19 cellular contexts compared by ENCODE assay signal in the genomic region with DNA sequence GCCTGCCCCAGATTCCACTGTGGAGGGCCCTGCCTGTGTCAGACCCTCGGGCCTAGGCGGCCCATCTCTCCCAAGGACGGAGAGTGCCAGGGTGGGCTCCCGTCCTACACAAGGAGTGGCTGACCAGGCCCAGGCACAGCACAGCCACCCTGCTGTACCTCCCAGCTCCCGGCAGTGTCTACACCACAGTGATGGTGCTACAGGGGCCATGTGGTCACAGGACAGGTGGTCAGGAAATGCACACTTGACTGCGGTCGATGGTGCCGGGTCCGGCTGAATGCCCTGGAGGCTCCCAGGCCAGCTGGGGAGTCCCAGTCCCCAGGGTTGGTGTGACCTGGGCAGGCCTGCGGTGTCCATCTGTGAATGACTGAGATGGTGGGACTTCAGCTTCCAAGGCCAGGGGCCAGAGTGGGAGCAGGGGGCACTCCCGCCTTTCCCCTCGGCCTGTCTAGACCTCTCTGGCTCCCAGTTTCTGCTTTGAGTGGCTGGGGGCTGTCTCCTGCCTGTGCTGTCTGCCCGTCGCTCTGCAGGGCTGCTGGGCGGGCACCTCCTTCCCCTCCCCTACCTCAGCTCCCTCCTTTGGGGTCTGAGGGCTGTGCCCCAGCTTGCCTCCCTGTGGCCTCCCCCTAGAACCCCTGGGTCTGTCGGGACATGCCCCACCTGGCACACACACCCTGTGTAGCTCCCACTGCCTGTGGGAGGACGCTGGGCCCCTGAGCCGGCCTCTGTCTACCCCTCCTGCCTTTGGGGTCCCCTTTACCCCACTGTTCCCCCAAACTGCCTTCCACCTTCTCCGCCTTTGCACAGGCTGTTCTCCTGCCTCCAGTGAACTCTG. TPM values are rescaled to one million over a fixed set of nuclear protein-coding genes. Genes with fewer than 3 reads are reported as not detected.
A peak's percentile ranks its signal among the peaks of the same experiment; 100 is the strongest.
DNase-seq lines count a peak whose midpoint lies in the region; ATAC-seq, FAIRE-seq and TF ChIP-seq lines count a peak whose summit lies in the region.
"Had no signal": no experiment of that assay in that cellular context is flagged by ENCODE, and none has a peak within 500 bp of the region (broad histone marks: within the 10 kb centered on the region; RNA-seq: fewer than 3 reads in every experiment).

No MANE protein-coding gene starts in this region.

- no peaks in the 10 kb centered on the region; the same call in 1 of the 2 replicates for H3K79me1 ChIP-seq in H1 (ENCODE audit: low read depth, low read length)

- H3K27ac ChIP-seq in Panc1 (ENCODE audit: low read length) = no peak overlapping the region
- no peak overlapping the region for H3K27ac ChIP-seq in H1 (ENCODE audit: low read depth, low read length)
- H3K27ac ChIP-seq in CD8-positive, alpha-beta memory T cell (ENCODE audit: low read depth, low read length) = no peak overlapping the region
- H3K27ac ChIP-seq: coronary artery, esophagus muscularis mucosa had no signal

- peak in 1 of 2 experiments; percentile 65; a peak in 1 of 3 replicates for TF ChIP-seq POLR2A in H1 (IDR thresholded peaks at IDR 0.05; ENCODE audit: control extremely low read depth in 1 of 2, low read depth in 2 of 2, low read length in 2 of 2)

- in situ Hi-C loops in Panc1 (cut with HindIII; ENCODE audit: low pct_unique_long_range_greater_than_20kb, low sequenced_read_pairs) = no loop called here

- H4K91ac ChIP-seq in H1 (replicated peaks; ENCODE audit: insufficient read length, low read length) = no peak overlapping the region

- peaks cover 0 to 3% of the 10 kb centered on the region in 2 experiments for H4K20me1 ChIP-seq in H1 (replicated peaks in 1 of 2; ENCODE audit: control insufficient read depth in 1 of 2, insufficient read depth in 2 of 2, low read length in 2 of 2)

- H3K4me1 ChIP-seq in Panc1 (ENCODE audit: control insufficient read depth, insufficient read depth, low read length) = no peaks in the 10 kb centered on the region
- peaks cover 0 to 5% (median 2%) of the 10 kb centered on the region in 4 experiments; a peak in 4 of 7 replicates for H3K4me1 ChIP-seq in H1 (replicated peaks in 1 of 4; ENCODE audit: control insufficient read depth in 3 of 4, insufficient read depth in 4 of 4, low read length in 3 of 4)
- no peaks in the 10 kb centered on the region for H3K4me1 ChIP-seq in CD8-positive, alpha-beta memory T cell (ENCODE audit: insufficient read depth, low read length)

- ATAC-seq in Panc1 (peak; percentile 31), GM18861 (IDR thresholded peaks at IDR 0.05; ENCODE audit: unreplicated experiment) (no peak)
- peak; percentile 9 for ATAC-seq in stimulated activated effector memory CD8-positive, alpha-beta T cell treated with anti-CD3 and anti-CD28 coated beads, Interleukin-12 subunit alpha, Interleukin-12 subunit beta, amount 100 ng/mL, for 72 hours
- ATAC-seq: activated T-cell treated with anti-CD3 and anti-CD28 coated beads, Interleukin-2, amount 50 U/mL, for 72 hours; naive thymus-derived CD8-positive, alpha-beta T cell; stimulated activated naive CD8-positive, alpha-beta T cell treated with anti-CD3 and anti-CD28 coated beads, Interleukin-15, Interleukin-2, amounts not matched to agents 100 U/mL and 50 U/mL, for 24 hours had no signal

- H3K4ac ChIP-seq in H1 (replicated peaks; ENCODE audit: insufficient read length, low read depth, low read length) = no peak overlapping the region

- no peak overlapping the region for H2BK20ac ChIP-seq in H1 (ENCODE audit: low read length)

- H3K9me3 Mint-ChIP-seq in activated naive CD4-positive, alpha-beta T cell treated with anti-CD3 and anti-CD28 coated beads for 36 hours = no peaks in the 10 kb centered on the region
- no peaks in the 10 kb centered on the region for H3K9me3 Mint-ChIP-seq in activated naive CD4-positive, alpha-beta T cell treated with anti-CD3 and anti-CD28 coated beads, Interleukin-2, amount 10 ng/mL, durations not matched to agents 7 days and 5 days
- H3K9me3 Mint-ChIP-seq in stimulated activated effector memory CD8-positive, alpha-beta T cell treated with anti-CD3 and anti-CD28 coated beads, Interleukin-12 subunit alpha, Interleukin-12 subunit beta, amount 100 ng/mL, for 72 hours = no peaks in the 10 kb centered on the region
- H3K9me3 Mint-ChIP-seq in CD8-positive, alpha-beta memory T cell = no peaks in the 10 kb centered on the region
- H3K9me3 Mint-ChIP-seq: activated CD4-positive, alpha-beta memory T cell treated with anti-CD3 and anti-CD28 coated beads for 36 hours; activated T-cell treated with anti-CD3 and anti-CD28 coated beads, Interleukin-2, amount 50 U/mL, for 72 hours; naive thymus-derived CD8-positive, alpha-beta T cell had no signal

- no peak overlapping the region for H3K56ac ChIP-seq in H1 (replicated peaks; ENCODE audit: insufficient read length, low read depth, low read length)

- H3K4me1 Mint-ChIP-seq in activated naive CD4-positive, alpha-beta T cell treated with anti-CD3 and anti-CD28 coated beads for 36 hours (ENCODE audit: low read depth) = peaks cover 9% of the 10 kb centered on the region
- H3K4me1 Mint-ChIP-seq in activated naive CD4-positive, alpha-beta T cell treated with anti-CD3 and anti-CD28 coated beads, Interleukin-2, amount 10 ng/mL, durations not matched to agents 7 days and 5 days = peaks cover 2% of the 10 kb centered on the region
- H3K4me1 Mint-ChIP-seq in stimulated activated effector memory CD8-positive, alpha-beta T cell treated with anti-CD3 and anti-CD28 coated beads, Interleukin-12 subunit alpha, Interleukin-12 subunit beta, amount 100 ng/mL, for 72 hours = peaks cover 11% of the 10 kb centered on the region
- H3K4me1 Mint-ChIP-seq in CD8-positive, alpha-beta memory T cell = peaks cover 0 to 10% (median 9%) of the 10 kb centered on the region in 3 donors

- FAIRE-seq in H1 (lab: Jason Lieb, UNC) = no peak
- FAIRE-seq: G401.6 had no signal

- no peaks in the 10 kb centered on the region for H3K79me2 ChIP-seq in H1 (ENCODE audit: control insufficient read depth in 1 of 2, insufficient read depth in 2 of 2, low read length in 2 of 2)

- peak overlapping the region; percentile 60 for H3K27ac Mint-ChIP-seq in activated naive CD4-positive, alpha-beta T cell treated with anti-CD3 and anti-CD28 coated beads for 36 hours
- H3K27ac Mint-ChIP-seq in activated naive CD4-positive, alpha-beta T cell treated with anti-CD3 and anti-CD28 coated beads, Interleukin-2, amount 10 ng/mL, durations not matched to agents 7 days and 5 days = no peak overlapping the region
- peak overlapping the region; percentile 26 for H3K27ac Mint-ChIP-seq in stimulated activated effector memory CD8-positive, alpha-beta T cell treated with anti-CD3 and anti-CD28 coated beads, Interleukin-12 subunit alpha, Interleukin-12 subunit beta, amount 100 ng/mL, for 72 hours
- no peak overlapping the region for H3K27ac Mint-ChIP-seq in CD8-positive, alpha-beta memory T cell
- H3K27ac Mint-ChIP-seq: activated CD4-positive, alpha-beta memory T cell treated with anti-CD3 and anti-CD28 coated beads for 36 hours; activated T-cell treated with anti-CD3 and anti-CD28 coated beads, Interleukin-2, amount 50 U/mL, for 72 hours had no signal

- H2BK120ac ChIP-seq in H1 (replicated peaks; ENCODE audit: low read depth, low read length) = no peak overlapping the region

- no peak overlapping the region for H3K4me2 ChIP-seq in H1 (ENCODE audit: insufficient read depth in 1 of 2, low read depth in 2 of 2, low read length in 2 of 2)

- no peak overlapping the region for H4K8ac ChIP-seq in H1 (ENCODE audit: extremely low read depth, insufficient read depth, low read length)

- no peak for TF ChIP-seq CTCF in Panc1 (IDR thresholded peaks at IDR 0.05)
- no peak for TF ChIP-seq CTCF in H1 (IDR thresholded peaks at IDR 0.05; ENCODE audit: control extremely low read depth in 1 of 3, insufficient read depth in 1 of 3, low read depth in 1 of 3, low read length in 3 of 3)

- H3K18ac ChIP-seq in H1 (ENCODE audit: extremely low read depth, low read length) = no peak overlapping the region

- H3K23ac ChIP-seq in H1 (ENCODE audit: insufficient read length) = no peak overlapping the region

- no peak overlapping the region for H4K5ac ChIP-seq in H1 (ENCODE audit: insufficient read length, low read depth, low read length)

- intact Hi-C loops in activated naive CD4-positive, alpha-beta T cell treated with anti-CD3 and anti-CD28 coated beads for 36 hours (cut with micrococcal nuclease) = no loop called here
- intact Hi-C loops in Panc1 (cut with micrococcal nuclease; ENCODE audit: unreplicated experiment) = no loop called here

- no peak for DNase-seq in activated naive CD4-positive, alpha-beta T cell treated with anti-CD3 and anti-CD28 coated beads for 36 hours
- DNase-seq in activated naive CD4-positive, alpha-beta T cell treated with anti-CD3 and anti-CD28 coated beads, Interleukin-2, amount 10 ng/mL, durations not matched to agents 7 days and 5 days = no peak
- DNase-seq in Panc1 (ENCODE audit: low read depth, low spot score) (no peak), H1 (ENCODE audit: low read depth in 1 of 2, low spot score in 2 of 2) (no peak)
- no peak for DNase-seq in stimulated activated effector memory CD8-positive, alpha-beta T cell treated with anti-CD3 and anti-CD28 coated beads, Interleukin-12 subunit alpha, Interleukin-12 subunit beta, amount 100 ng/mL, for 72 hours (ENCODE audit: low spot score in 2 of 2)
- DNase-seq in NK-92 treated with Interleukin-12 subunit alpha and Interleukin-12 subunit beta, amount 100 ng/mL, for 24 hours (lab: John Stamatoyannopoulos, UW) = no peak
- DNase-seq in CD8-positive, alpha-beta memory T cell = no peak
- DNase-seq: activated CD4-positive, alpha-beta memory T cell treated with anti-CD3 and anti-CD28 coated beads for 36 hours; activated T-cell treated with anti-CD3 and anti-CD28 coated beads, Interleukin-2, amount 50 U/mL, for 72 hours; naive thymus-derived CD8-positive, alpha-beta T cell; NCI-H1930; NCI-H510A; stimulated activated naive CD8-positive, alpha-beta T cell treated with anti-CD3 and anti-CD28 coated beads, Interleukin-15, Interleukin-2, amounts not matched to agents 100 U/mL and 50 U/mL, for 24 hours had no signal

- no peak overlapping the region for H2AFZ ChIP-seq in H1 (ENCODE audit: low read length)

- CTCF ChIA-PET in activated naive CD4-positive, alpha-beta T cell treated with anti-CD3 and anti-CD28 coated beads for 36 hours (lab: Charles Lee) = no interaction called here
- CTCF ChIA-PET in activated naive CD4-positive, alpha-beta T cell treated with anti-CD3 and anti-CD28 coated beads, Interleukin-2, amount 10 ng/mL, durations not matched to agents 7 days and 5 days (lab: Charles Lee) = no interaction called here
- CTCF ChIA-PET in Panc1 (lab: Charles Lee) = interaction anchor here (0.6 kb wide), 1 partner anchor 77 kb away, joined by 3 read pairs; no protein-coding TSS in a partner anchor
- CTCF ChIA-PET in H1 (lab: Charles Lee; ENCODE audit: partially characterized antibody) = interaction anchor here (0.6 to 1.2 kb wide), 4 partner anchors 9 to 122 kb away, joined by 3 to 4 read pairs (median 4); no protein-coding TSS in a partner anchor
- CTCF ChIA-PET in CD8-positive, alpha-beta memory T cell (lab: Charles Lee) = interaction anchor here (1.1 to 1.3 kb wide), 2 partner anchors 12 to 174 kb away, joined by 3 read pairs; no protein-coding TSS in a partner anchor

- TF ChIP-seq RAD21 in H1 (IDR thresholded peaks at IDR 0.05 in 1 of 2, conservative IDR thresholded peaks at IDR 0.05 in 1 of 2; ENCODE audit: low read depth in 2 of 2, low read length in 2 of 2) = no peak

- POLR2A ChIA-PET in Panc1 (lab: Charles Lee) = no interaction called here
- POLR2A ChIA-PET in H1 (lab: Charles Lee; ENCODE audit: partially characterized antibody) = interaction anchor here (0.9 to 17.1 kb wide), 6 partner anchors 8 to 86 kb away, joined by 3 to 329 read pairs (median 4); a partner anchor contains a TSS
- POLR2A ChIA-PET in CD8-positive, alpha-beta memory T cell (lab: Charles Lee) = no interaction called here

- H3K4me3 ChIP-seq in Panc1 (ENCODE audit: low read depth in 2 of 2, low read length in 2 of 2) (no peak overlapping the region), H1 (ENCODE audit: extremely low read depth in 1 of 4, insufficient read depth in 2 of 4, low read depth in 3 of 4, low read length in 4 of 4) (no peak overlapping the region)
- no peak overlapping the region for H3K4me3 ChIP-seq in CD8-positive, alpha-beta memory T cell (ENCODE audit: low read length)
- H3K4me3 ChIP-seq: coronary artery, esophagus muscularis mucosa, lung, SK-N-MC had no signal

- WGBS in H1 (ENCODE audit: extremely low coverage in 1 of 2, insufficient coverage in 1 of 2, insufficient read length in 1 of 2, insufficient replicate concordance in 2 of 2, low coverage in 1 of 2, low lambda C conversion rate in 2 of 2, missing lambda C conversion rate in 1 of 2), 2 experiments = 91% methylated on average over 17 of the region's 19 CpGs; no CpG with 5 or more reads in 1 of the 2 experiments

- no peak overlapping the region for H3K4me3 Mint-ChIP-seq in activated naive CD4-positive, alpha-beta T cell treated with anti-CD3 and anti-CD28 coated beads for 36 hours
- no peak overlapping the region for H3K4me3 Mint-ChIP-seq in activated naive CD4-positive, alpha-beta T cell treated with anti-CD3 and anti-CD28 coated beads, Interleukin-2, amount 10 ng/mL, durations not matched to agents 7 days and 5 days
- no peak overlapping the region for H3K4me3 Mint-ChIP-seq in stimulated activated effector memory CD8-positive, alpha-beta T cell treated with anti-CD3 and anti-CD28 coated beads, Interleukin-12 subunit alpha, Interleukin-12 subunit beta, amount 100 ng/mL, for 72 hours
- no peak overlapping the region for H3K4me3 Mint-ChIP-seq in CD8-positive, alpha-beta memory T cell
- H3K4me3 Mint-ChIP-seq: activated CD4-positive, alpha-beta memory T cell treated with anti-CD3 and anti-CD28 coated beads for 36 hours; activated T-cell treated with anti-CD3 and anti-CD28 coated beads, Interleukin-2, amount 50 U/mL, for 72 hours had no signal

- no peaks in the 10 kb centered on the region for H3K23me2 ChIP-seq in H1 (ENCODE audit: low read depth, low read length)

- H3K9ac ChIP-seq in H1 (replicated peaks in 1 of 4; ENCODE audit: extremely low read depth in 1 of 4, low read depth in 3 of 4, low read length in 3 of 4) = 0 out of 7 replicates have a peak overlapping the region, but pooled peaks of 1 of the 4 experiments have one; percentile 21

- H3K9me3 ChIP-seq in Panc1 (ENCODE audit: control insufficient read depth, insufficient read depth, low read depth, low read length) (no peaks in the 10 kb centered on the region), H1 (ENCODE audit: insufficient read depth in 2 of 2, low read depth in 1 of 2, low read length in 1 of 2) (no peaks in the 10 kb centered on the region)
- no peaks in the 10 kb centered on the region for H3K9me3 ChIP-seq in CD8-positive, alpha-beta memory T cell (ENCODE audit: low read length)
- H3K9me3 ChIP-seq: esophagus muscularis mucosa had no signal

- H3K36me3 Mint-ChIP-seq in activated naive CD4-positive, alpha-beta T cell treated with anti-CD3 and anti-CD28 coated beads for 36 hours (ENCODE audit: low read depth) = peaks cover 13% of the 10 kb centered on the region
- peaks cover 20% of the 10 kb centered on the region for H3K36me3 Mint-ChIP-seq in activated naive CD4-positive, alpha-beta T cell treated with anti-CD3 and anti-CD28 coated beads, Interleukin-2, amount 10 ng/mL, durations not matched to agents 7 days and 5 days
- peaks cover 60% of the 10 kb centered on the region for H3K36me3 Mint-ChIP-seq in stimulated activated effector memory CD8-positive, alpha-beta T cell treated with anti-CD3 and anti-CD28 coated beads, Interleukin-12 subunit alpha, Interleukin-12 subunit beta, amount 100 ng/mL, for 72 hours
- H3K36me3 Mint-ChIP-seq in CD8-positive, alpha-beta memory T cell = peaks cover 0 to 38% (median 5%) of the 10 kb centered on the region in 3 donors

- H3K27me3 ChIP-seq in Panc1 (ENCODE audit: control insufficient read depth, insufficient read depth, low read length) (no peaks in the 10 kb centered on the region), H1 (replicated peaks in 1 of 4; ENCODE audit: control insufficient read depth in 3 of 4, extremely low read depth in 1 of 4, insufficient read depth in 3 of 4, low read length in 3 of 4) (no peaks in the 10 kb centered on the region)
- no peaks in the 10 kb centered on the region for H3K27me3 ChIP-seq in CD8-positive, alpha-beta memory T cell (ENCODE audit: insufficient read depth, low read length, poor library complexity, severe bottlenecking)
- H3K27me3 ChIP-seq: esophagus muscularis mucosa had no signal

- H3K27me3 Mint-ChIP-seq in activated naive CD4-positive, alpha-beta T cell treated with anti-CD3 and anti-CD28 coated beads for 36 hours (ENCODE audit: low read depth) = no peaks in the 10 kb centered on the region
- no peaks in the 10 kb centered on the region for H3K27me3 Mint-ChIP-seq in activated naive CD4-positive, alpha-beta T cell treated with anti-CD3 and anti-CD28 coated beads, Interleukin-2, amount 10 ng/mL, durations not matched to agents 7 days and 5 days
- H3K27me3 Mint-ChIP-seq in CD8-positive, alpha-beta memory T cell = no peaks in the 10 kb centered on the region
- H3K27me3 Mint-ChIP-seq: activated CD4-positive, alpha-beta memory T cell treated with anti-CD3 and anti-CD28 coated beads for 36 hours; naive thymus-derived CD8-positive, alpha-beta T cell had no signal

- H3K36me3 ChIP-seq in Panc1 (ENCODE audit: control insufficient read depth, insufficient read depth, low read length) (no peaks in the 10 kb centered on the region), H1 (ENCODE audit: control insufficient read depth in 2 of 4, insufficient read depth in 4 of 4, low read length in 3 of 4) (peaks cover 2 to 38% (median 15%) of the 10 kb centered on the region in 4 experiments; a peak in 5 of 8 replicates)
- H3K36me3 ChIP-seq in CD8-positive, alpha-beta memory T cell (ENCODE audit: insufficient read depth, low read length) = no peaks in the 10 kb centered on the region

- no TSS peak for BruUV-seq in Panc1 (replicated peaks; lab: Mats Ljungman, UMichigan)

- no peak overlapping the region for H2BK15ac ChIP-seq in H1 (ENCODE audit: low read length)

- no peak overlapping the region; the same call in 1 of the 2 replicates for H2AK5ac ChIP-seq in H1 (ENCODE audit: low read depth, low read length)

- peak overlapping the region; percentile 79; the same call in 1 of the 2 replicates for H2BK5ac ChIP-seq in H1 (ENCODE audit: low read depth, low read length)

- no peak for TF ChIP-seq EP300 in H1 (IDR thresholded peaks at IDR 0.05; ENCODE audit: borderline replicate concordance in 1 of 2, low read depth in 2 of 2, low read length in 2 of 2)

- H2BK12ac ChIP-seq in H1 (ENCODE audit: low read depth, low read length) = no peak overlapping the region

- no peak overlapping the region for H3K14ac ChIP-seq in H1 (ENCODE audit: insufficient read length)

RNA-seq across cellular contexts. Expression of a gene that starts 12.5 kb away (rescaled TPM):
- 10 to 100 TPM; 26.2 to 28.6 TPM for total RNA-seq in activated naive CD4-positive, alpha-beta T cell treated with anti-CD3 and anti-CD28 coated beads for 36 hours
- 56.0 TPM for total RNA-seq in Panc1 (2021; ENCODE audit: unreplicated experiment)
- polyA plus RNA-seq in Panc1 (2012; ENCODE audit: insufficient read length) = 84.8 TPM
- 34.5 and 35.9 TPM in 2 replicates for total RNA-seq in H1 (2021; fragmentation: NEBNext Ultra II Directional; extraction: Animal tissue kit (Norgen Biotek cat#: 25700))
- polyA plus RNA-seq in H1 (2011; rRNA removed) = 29.2 and 30.0 TPM in 2 replicates
- 41.8 TPM for polyA plus RNA-seq in H1 (2011; cell fraction: cytosol; rRNA removed)
- 55.3 TPM for polyA plus RNA-seq in H1 (2011; cell fraction: nucleus; rRNA removed)
- 32.6 to 63.7 TPM (median 58.6 TPM) in 4 replicates for polyA plus RNA-seq in H1 (2012, experiment 1 of 2)
- 30.1 TPM for polyA plus RNA-seq in H1 (2012, experiment 2 of 2)
- 73.8 TPM for polyA plus RNA-seq in H1 (2013, experiment 1 of 2)
- 66.6 TPM for polyA plus RNA-seq in H1 (2013, experiment 2 of 2)
- 12.9 and 19.5 TPM in 2 replicates for polyA minus RNA-seq in H1 (2011; rRNA and poly(A)+ RNA removed)
- polyA minus RNA-seq in H1 (2011; cell fraction: cytosol; rRNA and poly(A)+ RNA removed) = 7.7 TPM
- polyA minus RNA-seq in H1 (2011; cell fraction: nucleus; rRNA and poly(A)+ RNA removed) = 9.4 TPM
- 10 to 100 TPM; 47.9 to 51.1 TPM for total RNA-seq in CD8-positive, alpha-beta memory T cell
- polyA plus RNA-seq in CD8-positive, alpha-beta memory T cell = 34.7 TPM

RNA-seq across cellular contexts. Expression of a gene that starts 12.8 kb away (rescaled TPM):
- total RNA-seq in activated naive CD4-positive, alpha-beta T cell treated with anti-CD3 and anti-CD28 coated beads for 36 hours = 1 to 10 TPM; 3.4 to 3.8 TPM
- total RNA-seq in Panc1 (2021; ENCODE audit: unreplicated experiment) = 13.5 TPM
- 15.2 TPM for polyA plus RNA-seq in Panc1 (2012; ENCODE audit: insufficient read length)
- 20.7 and 21.4 TPM in 2 replicates for total RNA-seq in H1 (2021; fragmentation: NEBNext Ultra II Directional; extraction: Animal tissue kit (Norgen Biotek cat#: 25700))
- polyA plus RNA-seq in H1 (2011; rRNA removed) = 9.5 and 17.3 TPM in 2 replicates
- polyA plus RNA-seq in H1 (2011; cell fraction: cytosol; rRNA removed) = 12.3 TPM
- 132 TPM for polyA plus RNA-seq in H1 (2011; cell fraction: nucleus; rRNA removed)
- 12.0 to 21.7 TPM (median 19.9 TPM) in 4 replicates for polyA plus RNA-seq in H1 (2012, experiment 1 of 2)
- polyA plus RNA-seq in H1 (2012, experiment 2 of 2) = 6.5 TPM
- 10.9 TPM for polyA plus RNA-seq in H1 (2013, experiment 1 of 2)
- 9.5 TPM for polyA plus RNA-seq in H1 (2013, experiment 2 of 2)
- polyA minus RNA-seq in H1 (2011; rRNA and poly(A)+ RNA removed) = 5.0 and 5.9 TPM in 2 replicates
- 7.3 TPM for polyA minus RNA-seq in H1 (2011; cell fraction: cytosol; rRNA and poly(A)+ RNA removed)
- polyA minus RNA-seq in H1 (2011; cell fraction: nucleus; rRNA and poly(A)+ RNA removed) = 23.4 TPM
- total RNA-seq in CD8-positive, alpha-beta memory T cell = 1 to 10 TPM; 4.1 to 5.1 TPM
- polyA plus RNA-seq in CD8-positive, alpha-beta memory T cell = 0.43 TPM

RNA-seq across cellular contexts. Expression of a gene that starts 15.5 kb away (rescaled TPM):
- 10 to 100 TPM; 36.8 to 45.7 TPM for total RNA-seq in activated naive CD4-positive, alpha-beta T cell treated with anti-CD3 and anti-CD28 coated beads for 36 hours
- 35.3 TPM for total RNA-seq in Panc1 (2021; ENCODE audit: unreplicated experiment)
- 33.2 TPM for polyA plus RNA-seq in Panc1 (2012; ENCODE audit: insufficient read length)
- total RNA-seq in H1 (2021; fragmentation: NEBNext Ultra II Directional; extraction: Animal tissue kit (Norgen Biotek cat#: 25700)) = 52.7 and 56.0 TPM in 2 replicates
- 30.4 and 50.7 TPM in 2 replicates for polyA plus RNA-seq in H1 (2011; rRNA removed)
- polyA plus RNA-seq in H1 (2011; cell fraction: cytosol; rRNA removed) = 37.3 TPM
- 94.2 TPM for polyA plus RNA-seq in H1 (2011; cell fraction: nucleus; rRNA removed)
- polyA plus RNA-seq in H1 (2012, experiment 1 of 2) = 41.3 to 58.3 TPM (median 52.0 TPM) in 4 replicates
- polyA plus RNA-seq in H1 (2012, experiment 2 of 2) = 35.5 TPM
- 25.7 TPM for polyA plus RNA-seq in H1 (2013, experiment 1 of 2)
- 24.6 TPM for polyA plus RNA-seq in H1 (2013, experiment 2 of 2)
- polyA minus RNA-seq in H1 (2011; rRNA and poly(A)+ RNA removed) = 11.5 and 15.3 TPM in 2 replicates
- 29.7 TPM for polyA minus RNA-seq in H1 (2011; cell fraction: cytosol; rRNA and poly(A)+ RNA removed)
- polyA minus RNA-seq in H1 (2011; cell fraction: nucleus; rRNA and poly(A)+ RNA removed) = 59.7 TPM
- total RNA-seq in CD8-positive, alpha-beta memory T cell = 10 to 100 TPM; 47.3 to 55.7 TPM
- polyA plus RNA-seq in CD8-positive, alpha-beta memory T cell = 13.3 TPM

RNA-seq across cellular contexts. Expression of a gene that starts 16.2 kb away (rescaled TPM):
- total RNA-seq in activated naive CD4-positive, alpha-beta T cell treated with anti-CD3 and anti-CD28 coated beads for 36 hours = 10 to 100 TPM; 84.2 to 92.2 TPM
- 87.7 TPM for total RNA-seq in Panc1 (2021; ENCODE audit: unreplicated experiment)
- polyA plus RNA-seq in Panc1 (2012; ENCODE audit: insufficient read length) = 94.2 TPM
- total RNA-seq in H1 (2021; fragmentation: NEBNext Ultra II Directional; extraction: Animal tissue kit (Norgen Biotek cat#: 25700)) = 99.6 and 100 TPM in 2 replicates
- 91.9 and 123 TPM in 2 replicates for polyA plus RNA-seq in H1 (2011; rRNA removed)
- polyA plus RNA-seq in H1 (2011; cell fraction: cytosol; rRNA removed) = 89.6 TPM
- polyA plus RNA-seq in H1 (2011; cell fraction: nucleus; rRNA removed) = 60.8 TPM
- polyA plus RNA-seq in H1 (2012, experiment 1 of 2) = 80.1 to 84.2 TPM (median 82.1 TPM) in 4 replicates
- 85.1 TPM for polyA plus RNA-seq in H1 (2012, experiment 2 of 2)
- 103 TPM for polyA plus RNA-seq in H1 (2013, experiment 1 of 2)
- polyA plus RNA-seq in H1 (2013, experiment 2 of 2) = 94.8 TPM
- 11.8 and 11.9 TPM in 2 replicates for polyA minus RNA-seq in H1 (2011; rRNA and poly(A)+ RNA removed)
- 26.2 TPM for polyA minus RNA-seq in H1 (2011; cell fraction: cytosol; rRNA and poly(A)+ RNA removed)
- polyA minus RNA-seq in H1 (2011; cell fraction: nucleus; rRNA and poly(A)+ RNA removed) = 12.8 TPM
- total RNA-seq in CD8-positive, alpha-beta memory T cell = 100 to 1,000 TPM; 136 to 138 TPM
- polyA plus RNA-seq in CD8-positive, alpha-beta memory T cell = 227 TPM

RNA-seq across cellular contexts. Expression of a gene that starts 18.6 kb away (rescaled TPM):
- 1 to 10 TPM; 4.1 to 4.4 TPM for total RNA-seq in activated naive CD4-positive, alpha-beta T cell treated with anti-CD3 and anti-CD28 coated beads for 36 hours
- total RNA-seq in Panc1 (2021; ENCODE audit: unreplicated experiment) = 19.6 TPM
- 30.1 TPM for polyA plus RNA-seq in Panc1 (2012; ENCODE audit: insufficient read length)
- total RNA-seq in H1 (2021; fragmentation: NEBNext Ultra II Directional; extraction: Animal tissue kit (Norgen Biotek cat#: 25700)) = 11.3 and 14.5 TPM in 2 replicates
- polyA plus RNA-seq in H1 (2011; rRNA removed) = 18.7 and 28.5 TPM in 2 replicates
- 17.5 TPM for polyA plus RNA-seq in H1 (2011; cell fraction: cytosol; rRNA removed)
- 15.7 TPM for polyA plus RNA-seq in H1 (2011; cell fraction: nucleus; rRNA removed)
- polyA plus RNA-seq in H1 (2012, experiment 1 of 2) = 8.6 to 15.1 TPM (median 14.3 TPM) in 4 replicates
- 12.6 TPM for polyA plus RNA-seq in H1 (2012, experiment 2 of 2)
- polyA plus RNA-seq in H1 (2013, experiment 1 of 2) = 5.9 TPM
- 5.6 TPM for polyA plus RNA-seq in H1 (2013, experiment 2 of 2)
- polyA minus RNA-seq in H1 (2011; rRNA and poly(A)+ RNA removed) = 6.0 and 8.9 TPM in 2 replicates
- polyA minus RNA-seq in H1 (2011; cell fraction: cytosol; rRNA and poly(A)+ RNA removed) = 11.1 TPM
- polyA minus RNA-seq in H1 (2011; cell fraction: nucleus; rRNA and poly(A)+ RNA removed) = 9.8 TPM
- total RNA-seq in CD8-positive, alpha-beta memory T cell = 1 to 10 TPM; 5.2 to 6.0 TPM
- polyA plus RNA-seq in CD8-positive, alpha-beta memory T cell = 8.3 TPM

Comparison
In these comparisons a context has a peak if more than half of its experiments do, and no peak if none do; other contexts are left out.
1. H3K27ac Mint-ChIP-seq: peak in activated naive CD4-positive, alpha-beta T cell treated with anti-CD3 and anti-CD28 coated beads for 36 hours (single experiment) and stimulated activated effector memory CD8-positive, alpha-beta T cell treated with anti-CD3 and anti-CD28 coated beads, Interleukin-12 subunit alpha, Interleukin-12 subunit beta, amount 100 ng/mL, for 72 hours (single experiment); none in activated naive CD4-positive, alpha-beta T cell treated with anti-CD3 and anti-CD28 coated beads, Interleukin-2, amount 10 ng/mL, durations not matched to agents 7 days and 5 days (single experiment) and CD8-positive, alpha-beta memory T cell (0 of 8).
2. CTCF ChIA-PET loops: an anchor here in Panc1 (0.6 kb wide), H1 (0.6 to 1.2 kb wide) and CD8-positive, alpha-beta memory T cell (1.1 to 1.3 kb wide); none called in activated naive CD4-positive, alpha-beta T cell treated with anti-CD3 and anti-CD28 coated beads for 36 hours and activated naive CD4-positive, alpha-beta T cell treated with anti-CD3 and anti-CD28 coated beads, Interleukin-2, amount 10 ng/mL, durations not matched to agents 7 days and 5 days.